Comparison of ENCODE assay signal across 11 cellular contexts in genomic region chr19:32387701-32388392, GRCh38. TPM values are rescaled to one million over a fixed set of nuclear protein-coding genes. Genes with fewer than 3 reads are reported as not detected.
DNase-seq lines count a peak whose midpoint lies in the region; ATAC-seq, FAIRE-seq and TF ChIP-seq lines count a peak whose summit lies in the region.
"Had no signal": no experiment of that assay in that cellular context is flagged by ENCODE, and none has a peak within 500 bp of the region (broad histone marks: within the 10 kb centered on the region; RNA-seq: fewer than 3 reads in every experiment).

No MANE protein-coding gene starts in this region.

- H3K4me1 ChIP-seq in rectal smooth muscle tissue (ENCODE audit: control insufficient read depth, insufficient read depth, low read length) = peaks cover 12% of the 10 kb centered on the region

- H3K36me3 ChIP-seq in rectal smooth muscle tissue (ENCODE audit: control insufficient read depth, insufficient read depth, low read length) = no peaks in the 10 kb centered on the region

- DNase-seq in EL = peak; percentile 46
- peak; percentile 1 for DNase-seq in NB4 (ENCODE audit: low read depth)
- no peak for DNase-seq in H4 (ENCODE audit: low spot score)
- no peak for DNase-seq in NCI-H187 (lab: John Stamatoyannopoulos, UW)
- no peak for DNase-seq in activated CD4-positive, alpha-beta T cell treated with anti-CD3 and anti-CD28 coated beads for 48 hours
- DNase-seq: amygdala, T1000 had no signal

- peak overlapping the region; percentile 55 for H3K27ac ChIP-seq in rectal smooth muscle tissue (ENCODE audit: low read depth, low read length)
- H3K27ac ChIP-seq: skin epidermis had no signal

- H3K27me3 ChIP-seq in rectal smooth muscle tissue (ENCODE audit: control insufficient read depth, insufficient read depth, low read length) = no peaks in the 10 kb centered on the region

- no peak overlapping the region for H3K9ac ChIP-seq in rectal smooth muscle tissue (ENCODE audit: low read length)

- peak; percentile 65 for FAIRE-seq in colon (lab: Jason Lieb, UNC)

- H3K4me3 ChIP-seq in NB4 (ENCODE audit: low read depth, low read length) (no peak overlapping the region), rectal smooth muscle tissue (ENCODE audit: low read length) (no peak overlapping the region)
- H3K4me3 ChIP-seq: skin epidermis had no signal

- no peak for ATAC-seq in HG03095 (IDR thresholded peaks at IDR 0.05; ENCODE audit: unreplicated experiment)

- no peak for TF ChIP-seq POLR2A in NB4 (IDR thresholded peaks at IDR 0.05; ENCODE audit: extremely low read depth, insufficient read length)

- TF ChIP-seq CTCF in NB4 (IDR thresholded peaks at IDR 0.05; ENCODE audit: low read depth, low read length) = no peak

RNA-seq across cellular contexts. Expression of gene DPY19L3, which starts 17.7 kb away (rescaled TPM):
- total RNA-seq in H4 (2014; rRNA removed; shearing (Covaris generic)) = 8.6 and 10.7 TPM in 2 replicates

RNA-seq across cellular contexts. Expression of gene ZNF507, which starts 42.4 kb away (rescaled TPM):
- total RNA-seq in H4 (2014; rRNA removed; shearing (Covaris generic)) = 4.1 and 5.1 TPM in 2 replicates

Comparison
In these comparisons a context has a peak if more than half of its experiments do, and no peak if none do; other contexts are left out.
1. DNase-seq: peak in EL (single experiment) and NB4 (single experiment); none in H4 (single experiment), NCI-H187 (0 of 2) and activated CD4-positive, alpha-beta T cell treated with anti-CD3 and anti-CD28 coated beads for 48 hours (single experiment).